11 cellular contexts compared by ENCODE assay signal in genomic region chr6:37607949-37608348, GRCh38.
DNase-seq lines count a peak whose midpoint lies in the region; ATAC-seq, FAIRE-seq and TF ChIP-seq lines count a peak whose summit lies in the region.
"Had no signal": no experiment of that assay in that cellular context is flagged by ENCODE, and none has a peak within 500 bp of the region (broad histone marks: within the 10 kb centered on the region; RNA-seq: fewer than 3 reads in every experiment).

No MANE protein-coding gene starts in this region.

- H3K4me3 ChIP-seq in AG10803 (ENCODE audit: low read length) (no peak overlapping the region), small intestine (ENCODE audit: low read depth in 1 of 2, low read length in 2 of 2) (no peak overlapping the region)
- H3K4me3 ChIP-seq: sigmoid colon, stomach had no signal

- H3K79me1 ChIP-seq in H9 (ENCODE audit: insufficient read depth, low read depth, low read length, poor library complexity, severe bottlenecking) = no peaks in the 10 kb centered on the region

- H3K79me2 ChIP-seq in H9 (ENCODE audit: insufficient read depth, low read length) = no peaks in the 10 kb centered on the region

- H3K36me3 ChIP-seq in small intestine (ENCODE audit: control insufficient read depth in 2 of 2, insufficient read depth in 2 of 2, low read length in 2 of 2) = no peaks in the 10 kb centered on the region
- H3K36me3 ChIP-seq: sigmoid colon, stomach had no signal

- ATAC-seq in SK-N-SH treated with all-trans-retinoic acid at 6 μM for 48 hours = peak; percentile 83

- H2BK15ac ChIP-seq in H9 (ENCODE audit: low read depth, low read length) = no peak overlapping the region

- H3K14ac ChIP-seq in H9 (ENCODE audit: insufficient read depth, low read length) = no peak overlapping the region

- H4K8ac ChIP-seq in H9 (replicated peaks; ENCODE audit: insufficient read length, low read depth, low read length) = no peak overlapping the region

- no peak overlapping the region for H3K4me2 ChIP-seq in H9 (ENCODE audit: insufficient read depth, insufficient read length, low read length)

- H4K91ac ChIP-seq in H9 (ENCODE audit: insufficient read length, low read depth, low read length) = no peak overlapping the region

- H3K4me1 ChIP-seq in H9 (ENCODE audit: insufficient read depth, low read length) (no peaks in the 10 kb centered on the region), small intestine (ENCODE audit: control insufficient read depth in 2 of 2, insufficient read depth in 1 of 2, low read depth in 1 of 2, low read length in 1 of 2) (no peaks in the 10 kb centered on the region)
- H3K4me1 ChIP-seq: sigmoid colon, stomach had no signal

- no peak overlapping the region for H2BK120ac ChIP-seq in H9 (ENCODE audit: low read depth, low read length, poor library complexity, severe bottlenecking)

- no peak overlapping the region for H3K9ac ChIP-seq in H9 (ENCODE audit: extremely low read depth, insufficient read length, low read length)

- peaks cover 0 to 2% of the 10 kb centered on the region in 2 experiments; a peak in 3 of 5 replicates for H3K9me3 Mint-ChIP-seq in H9

- peak; percentile 58 for TF ChIP-seq CTCF in AG10803 (conservative IDR thresholded peaks at IDR 0.05; ENCODE audit: low read length)
- TF ChIP-seq CTCF in H9 (conservative IDR thresholded peaks at IDR 0.05) = peak; percentile 67

- H2AK5ac ChIP-seq in H9 (ENCODE audit: insufficient read length, low read length) = no peak overlapping the region

- H4K5ac ChIP-seq in H9 (ENCODE audit: insufficient read length, low read depth, low read length) = no peak overlapping the region

- no peak overlapping the region for H3K18ac ChIP-seq in H9 (ENCODE audit: insufficient read length, low read depth, low read length)

- no peak overlapping the region for H2BK20ac ChIP-seq in H9 (ENCODE audit: low read depth, low read length, poor library complexity, severe bottlenecking)

- WGBS in H9 (ENCODE audit: extremely low coverage, insufficient read length, low lambda C conversion rate) = no CpG with 5 or more reads among the region's 2 CpGs
- WGBS in small intestine, 3 donors = 67 to 93% (median 81%) methylated on average over 2 of the region's 2 CpGs

- no peak overlapping the region for H3T11ph ChIP-seq in H9 (ENCODE audit: low read length)

- H3K4ac ChIP-seq in H9 (ENCODE audit: low read depth, low read length) = no peak overlapping the region

- H3K4me1 Mint-ChIP-seq in H9 = peaks cover 3 to 7% of the 10 kb centered on the region in 2 experiments

- peaks cover 34% of the 10 kb centered on the region for H3K27me3 Mint-ChIP-seq in H9 (ENCODE audit: low read depth)

- no peak overlapping the region for H2BK12ac ChIP-seq in H9 (ENCODE audit: insufficient read length, low read depth, low read length)

- H2AFZ ChIP-seq in H9 (ENCODE audit: low read length) = no peak overlapping the region

- no peak overlapping the region for H3K4me3 Mint-ChIP-seq in H9
- H3K4me3 Mint-ChIP-seq: activated naive CD8-positive, alpha-beta T cell had no signal

- H3K9me3 ChIP-seq in H9 (ENCODE audit: control insufficient read depth, low read depth, low read length) (no peaks in the 10 kb centered on the region), small intestine (ENCODE audit: control insufficient read depth, low read depth) (no peaks in the 10 kb centered on the region)
- H3K9me3 ChIP-seq: sigmoid colon, stomach had no signal

- no peaks in the 10 kb centered on the region for H3K23me2 ChIP-seq in H9 (ENCODE audit: insufficient read length, low read depth, low read length, poor library complexity, severe bottlenecking)

- H4K20me1 ChIP-seq in H9 (ENCODE audit: control insufficient read depth, insufficient read depth, insufficient read length) = no peaks in the 10 kb centered on the region

- no peak overlapping the region for H3K56ac ChIP-seq in H9 (ENCODE audit: insufficient read length, low read depth, low read length)

- DNase-seq in AG10803 (ENCODE audit: low read depth) (peak; percentile 34), H9 (no peak), iPS-NIHi11 (ENCODE audit: low spot score) (peak; percentile 49), small intestine (no peak), NCI-H2227 treated with DMSO at 0.1 percent for 48 hours (lab: John Stamatoyannopoulos, UW) (no peak), foreskin melanocyte (no peak)
- no peak for DNase-seq in effector CD8-positive, alpha-beta T cell (lab: John Stamatoyannopoulos, UW)
- DNase-seq: stomach had no signal

- H3K27ac Mint-ChIP-seq in H9 = no peak overlapping the region
- H3K27ac Mint-ChIP-seq: activated naive CD8-positive, alpha-beta T cell had no signal

- H3K27me3 ChIP-seq in H9 (ENCODE audit: insufficient read depth, low read length) (no peaks in the 10 kb centered on the region), small intestine (ENCODE audit: control insufficient read depth in 2 of 2, insufficient read depth in 2 of 2, low read length in 2 of 2) (peaks cover 0 to 3% of the 10 kb centered on the region in 2 donors)
- H3K27me3 ChIP-seq: sigmoid colon had no signal

- no peak overlapping the region for H3K23ac ChIP-seq in H9 (ENCODE audit: insufficient read length, low read depth, low read length)

- no peaks in the 10 kb centered on the region; a peak in 1 of 7 replicates for H3K36me3 Mint-ChIP-seq in H9 (ENCODE audit: insufficient read depth in 1 of 3, low read depth in 3 of 3)
- H3K36me3 Mint-ChIP-seq: activated naive CD8-positive, alpha-beta T cell had no signal

- no peak for FAIRE-seq in small intestine (lab: Jason Lieb, UNC)

- H2BK5ac ChIP-seq in H9 (ENCODE audit: insufficient read length, low read length) = no peak overlapping the region

- H3K27ac ChIP-seq in H9 (ENCODE audit: insufficient read length, low read depth, low read length) = no peak overlapping the region
- H3K27ac ChIP-seq in small intestine (ENCODE audit: low read depth in 1 of 2, low read length in 1 of 2) = no peak overlapping the region
- H3K27ac ChIP-seq: sigmoid colon, stomach had no signal

TF ChIP-seq in SK-N-SH treated with all-trans-retinoic acid at 6 μM for 48 hours, 23 proteins besides CTCF, POLR2A, EP300 and RAD21:
- TF ChIP-seq OSR1 (CRISPR knock-in tag; IDR thresholded peaks at IDR 0.05) = no peak
- no peak for TF ChIP-seq POU6F1 (CRISPR knock-in tag; IDR thresholded peaks at IDR 0.05; ENCODE audit: borderline replicate concordance, low read depth)
- no peak for TF ChIP-seq BACH2 (CRISPR knock-in tag; IDR thresholded peaks at IDR 0.05; ENCODE audit: borderline replicate concordance)
- no peak for TF ChIP-seq CSDC2 (CRISPR knock-in tag; IDR thresholded peaks at IDR 0.05)
- TF ChIP-seq ZNF565 (CRISPR knock-in tag; conservative IDR thresholded peaks at IDR 0.05; ENCODE audit: low read depth) = no peak
- TF ChIP-seq ARNTL (CRISPR knock-in tag; IDR thresholded peaks at IDR 0.05; ENCODE audit: borderline replicate concordance, low read depth) = no peak
- no peak for TF ChIP-seq ZFP30 (CRISPR knock-in tag; IDR thresholded peaks at IDR 0.05)
- no peak for TF ChIP-seq ZC3H10 (CRISPR knock-in tag; IDR thresholded peaks at IDR 0.05)
- TF ChIP-seq PPARA (CRISPR knock-in tag; IDR thresholded peaks at IDR 0.05; ENCODE audit: borderline replicate concordance) = no peak
- TF ChIP-seq PATZ1 (CRISPR knock-in tag; IDR thresholded peaks at IDR 0.05; ENCODE audit: borderline replicate concordance) = no peak
- TF ChIP-seq ZNF8 (CRISPR knock-in tag; IDR thresholded peaks at IDR 0.05) = no peak
TF ChIP-seq in SK-N-SH treated with all-trans-retinoic acid at 6 μM for 48 hours: peak in this region for 0.

Comparison
In these comparisons a context has a peak if more than half of its experiments do, and no peak if none do; other contexts are left out.
1. DNase-seq: peak in AG10803 (single experiment) and iPS-NIHi11 (single experiment); none in H9 (single experiment), effector CD8-positive, alpha-beta T cell (single experiment), small intestine (single experiment), NCI-H2227 treated with DMSO at 0.1 percent for 48 hours (single experiment) and foreskin melanocyte (single experiment).